ENCODE assay signal across 8 cellular contexts in the genomic region with DNA sequence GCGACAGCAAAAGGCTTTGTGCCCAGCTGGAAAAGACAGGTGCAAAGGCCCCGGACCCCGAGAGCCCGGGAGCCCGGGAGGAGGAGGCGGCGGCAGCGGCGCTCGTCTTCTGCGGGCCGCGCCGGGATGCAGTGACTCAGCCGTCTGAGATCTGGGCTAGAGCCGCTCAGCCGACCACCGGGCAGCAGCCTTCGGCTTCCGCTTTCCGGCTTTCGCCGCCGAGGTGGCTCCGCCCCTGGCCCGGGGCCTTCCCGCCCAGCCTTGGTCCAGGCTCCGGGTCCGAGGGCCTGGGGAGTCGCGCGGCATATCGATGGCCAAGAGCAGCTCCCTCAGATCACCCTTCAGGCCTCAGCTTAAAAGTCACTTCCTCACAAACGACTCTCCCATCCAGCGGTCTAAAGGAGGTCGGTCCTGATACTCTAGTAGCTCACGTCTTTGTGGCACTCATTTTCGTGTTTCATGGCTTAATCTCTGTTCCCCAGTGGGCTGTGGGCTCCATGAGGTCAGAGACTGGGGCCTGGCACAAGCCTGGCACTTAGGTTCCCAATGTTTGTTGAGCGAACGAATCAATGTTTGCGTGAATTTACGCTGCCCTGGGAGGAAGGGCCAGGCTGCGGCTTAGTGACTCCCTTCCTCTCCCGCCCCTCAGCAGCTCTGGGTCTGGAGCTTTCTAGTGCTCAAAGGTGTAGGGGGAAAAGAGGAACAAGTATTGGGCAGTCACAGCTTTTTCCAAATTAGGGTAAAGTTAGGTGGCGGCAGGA. TPM values are rescaled to one million over a fixed set of nuclear protein-coding genes. Genes with fewer than 3 reads are reported as not detected.
DNase-seq lines count a peak whose midpoint lies in the region; ATAC-seq, FAIRE-seq and TF ChIP-seq lines count a peak whose summit lies in the region.

A gene (minus strand): TSS at position 146 of the 761 bp plus-strand sequence. CDS start 783 bp downstream, outside the sequence.

- H3K9ac ChIP-seq in BLaER1 treated with 17β-estradiol and CSF1 and Interleukin-3, amounts not matched to agents 10 nM and 100 nM, result peak within 1 kb of the TSS; percentile 89 to 97 (median 93)

- peaks cover 0 to 39% (median 15%) of the 10 kb centered on the region in 11 experiments; a peak in 17 of 22 replicates for H3K36me3 ChIP-seq in BLaER1 treated with 17β-estradiol and CSF1 and Interleukin-3, amounts not matched to agents 10 nM and 100 nM
- peaks cover 0 to 6% (median 0%) of the 10 kb centered on the region in 4 donors for H3K36me3 ChIP-seq in right lobe of liver

- no peak for TF ChIP-seq CTCF in dorsolateral prefrontal cortex (IDR thresholded peaks at IDR 0.05 in 54 of 56, conservative IDR thresholded peaks at IDR 0.05 in 2 of 56; ENCODE audit: low read depth in 1 of 56, partially characterized antibody in 56 of 56)
- no peak for TF ChIP-seq CTCF in right lobe of liver (IDR thresholded peaks at IDR 0.05)

- peak within 1 kb of the TSS; percentile 70 to 93 (median 80) for H3K4me2 ChIP-seq in BLaER1 treated with 17β-estradiol and CSF1 and Interleukin-3, amounts not matched to agents 10 nM and 100 nM

- H3K9me3 ChIP-seq in BLaER1 treated with 17β-estradiol and CSF1 and Interleukin-3, amounts not matched to agents 10 nM and 100 nM (replicated peaks in 1 of 11), result no peaks in the 10 kb centered on the region; a peak in 1 of 22 replicates
- H3K9me3 ChIP-seq in right lobe of liver, result no peaks in the 10 kb centered on the region

- FAIRE-seq in GM19239 (lab: Jason Lieb, UNC), result peak; percentile 93

- under 1% methylated on average over 11 of the region's 45 CpGs for WGBS in right lobe of liver (ENCODE audit: insufficient coverage, low coverage, low lambda C conversion rate, missing lambda C conversion rate)

- no peaks in the 10 kb centered on the region for H4K20me1 ChIP-seq in BLaER1 treated with 17β-estradiol and CSF1 and Interleukin-3, amounts not matched to agents 10 nM and 100 nM

- peak within 1 kb of the TSS; percentile 77 to 97 (median 90) for H3K4me3 ChIP-seq in BLaER1 treated with 17β-estradiol and CSF1 and Interleukin-3, amounts not matched to agents 10 nM and 100 nM
- peak within 1 kb of the TSS; percentile 60 to 98 (median 88) for H3K4me3 ChIP-seq in dorsolateral prefrontal cortex
- peak within 1 kb of the TSS; percentile 76 to 94 (median 85) for H3K4me3 ChIP-seq in right lobe of liver

- H3K4me1 ChIP-seq in BLaER1 treated with 17β-estradiol and CSF1 and Interleukin-3, amounts not matched to agents 10 nM and 100 nM, result peaks cover 27 to 37% (median 33%) of the 10 kb centered on the region in 10 experiments
- peaks cover 0 to 11% (median 0%) of the 10 kb centered on the region in 4 donors for H3K4me1 ChIP-seq in right lobe of liver

- no peaks in the 10 kb centered on the region for H3K27me3 ChIP-seq in BLaER1 treated with 17β-estradiol and CSF1 and Interleukin-3, amounts not matched to agents 10 nM and 100 nM
- H3K27me3 ChIP-seq in dorsolateral prefrontal cortex (no peaks in the 10 kb centered on the region), right lobe of liver (no peaks in the 10 kb centered on the region)

- ATAC-seq in HG03439 (IDR thresholded peaks at IDR 0.05; ENCODE audit: unreplicated experiment) (peak; percentile 83), right lobe of liver (peak; percentile 77 to 87 (median 83))

- H3K27ac ChIP-seq in BLaER1 treated with 17β-estradiol and CSF1 and Interleukin-3, amounts not matched to agents 10 nM and 100 nM, result peak within 1 kb of the TSS; percentile 85 to 99 (median 92)
- H3K27ac ChIP-seq in dorsolateral prefrontal cortex (peak within 1 kb of the TSS; percentile 48 to 98 (median 93)), right lobe of liver (peak within 1 kb of the TSS; percentile 79 to 96 (median 96))

- intact Hi-C loops in dorsolateral prefrontal cortex (cut with DNase I), result loop anchor here (1.0 to 5.0 kb wide), 2 partner anchors 53 kb away; a partner anchor contains a TSS
- intact Hi-C loops in right lobe of liver (cut with DNase I), result no loop called here

- TF ChIP-seq POLR2A in right lobe of liver (IDR thresholded peaks at IDR 0.05), result peak; percentile 71

- DNase-seq in GM19239 (ENCODE audit: insufficient read length, low spot score) (peak; percentile 53), NCI-H526 treated with DMSO at 0.1 percent for 48 hours (lab: John Stamatoyannopoulos, UW) (peak; percentile 34), dorsolateral prefrontal cortex (peak; percentile 33 to 76 (median 58)), right lobe of liver (peak; percentile 80 to 86 (median 82))
- peak; percentile 22 to 24 for DNase-seq in activated CD4-positive, alpha-beta T cell treated with anti-CD3 and anti-CD28 coated beads, Interleukin-2, amount 50 U/mL, for 24 hours (ENCODE audit: low read depth in 1 of 2, low spot score in 1 of 2)
- DNase-seq in stimulated activated CD4-positive, alpha-beta T cell treated with anti-CD3 and anti-CD28 coated beads, Interleukin-4, amount 100 ng/mL, for 48 hours (ENCODE audit: low read depth in 2 of 2), result peak; percentile 39 to 50

RNA-seq across cellular contexts. Expression of the gene that starts here (rescaled TPM):
- total RNA-seq in dorsolateral prefrontal cortex (10 to 100 TPM; 19.2 to 58.0 (median 40.1) TPM), right lobe of liver (1 to 10 TPM; 4.7 to 8.7 (median 6.1) TPM)

Comparison
In these comparisons a context has a peak if more than half of its experiments do, and no peak if none do; other contexts are left out.
1. Peak in every context shown above with its lines: DNase-seq, ATAC-seq, H3K4me3 ChIP-seq and H3K27ac ChIP-seq.
2. DNase-seq: peak in every context shown above with its lines; median percentile 82 in right lobe of liver; 58 in dorsolateral prefrontal cortex; 53 in GM19239; 44 in stimulated activated CD4-positive, alpha-beta T cell treated with anti-CD3 and anti-CD28 coated beads, Interleukin-4, amount 100 ng/mL, for 48 hours; 34 in NCI-H526 treated with DMSO at 0.1 percent for 48 hours; 23 in activated CD4-positive, alpha-beta T cell treated with anti-CD3 and anti-CD28 coated beads, Interleukin-2, amount 50 U/mL, for 24 hours.
3. intact Hi-C loops: an anchor here in dorsolateral prefrontal cortex (1.0 to 5.0 kb wide); none called in right lobe of liver.